In genomic region chr3:146382386-146382785, GRCh38 we compare ENCODE assay signal across 10 cellular contexts.
DNase-seq lines count a peak whose midpoint lies in the region; ATAC-seq and TF ChIP-seq lines count a peak whose summit lies in the region.
"Had no signal": no experiment of that assay in that cellular context is flagged by ENCODE, and none has a peak within 500 bp of the region (broad histone marks: within the 10 kb centered on the region; RNA-seq: fewer than 3 reads in every experiment).

No MANE protein-coding gene starts in this region.

- ATAC-seq in left cardiac atrium (no peak), HG03025 (IDR thresholded peaks at IDR 0.05; ENCODE audit: low FRiP score, unreplicated experiment) (no peak), heart right ventricle (no peak)

- H3K27me3 ChIP-seq in cardiac muscle cell (no peaks in the 10 kb centered on the region), heart right ventricle (no peaks in the 10 kb centered on the region)
- H3K27me3 ChIP-seq: neutrophil had no signal

- DNase-seq in cardiac muscle cell (ENCODE audit: low read depth in 1 of 2, low spot score in 1 of 2) (peak; percentile 8 to 49), left cardiac atrium (no peak), SW 1271 (lab: John Stamatoyannopoulos, UW) (peak; percentile 1 to 29), fibroblast of the aortic adventitia (ENCODE audit: low read depth) (peak; percentile 48), head of caudate nucleus (no peak), heart right ventricle (no peak), dedifferentiated amniotic fluid mesenchymal stem cell (ENCODE audit: extremely low spot score) (no peak)
- DNase-seq: NCI-H2029 treated with DMSO at 0.1 percent for 48 hours had no signal

- no peaks in the 10 kb centered on the region for H3K36me3 ChIP-seq in cardiac muscle cell
- H3K36me3 ChIP-seq in heart right ventricle, result no peaks in the 10 kb centered on the region
- H3K36me3 ChIP-seq: neutrophil had no signal

- intact Hi-C loops in left cardiac atrium (cut with DNase I), result no loop called here
- intact Hi-C loops in head of caudate nucleus (cut with DNase I), result no loop called here
- intact Hi-C loops in heart right ventricle (cut with DNase I), result no loop called here

- 97 to 98% methylated on average over 1 of the region's 1 CpG for WGBS in heart right ventricle, 2 donors

- TF ChIP-seq CTCF in cardiac muscle cell (IDR thresholded peaks at IDR 0.05; ENCODE audit: low read depth, low read length), result peak; percentile 33
- TF ChIP-seq CTCF in fibroblast of the aortic adventitia (IDR thresholded peaks at IDR 0.05; ENCODE audit: insufficient read depth, low read length), result peak; percentile 41
- peak in 1 of 9 donors; percentile 18 for TF ChIP-seq CTCF in heart right ventricle (IDR thresholded peaks at IDR 0.05)

- H3K4me1 ChIP-seq in cardiac muscle cell (ENCODE audit: low read depth) (no peaks in the 10 kb centered on the region), heart right ventricle (no peaks in the 10 kb centered on the region)

- H3K27ac ChIP-seq in cardiac muscle cell (no peak overlapping the region), heart right ventricle (no peak overlapping the region)
- H3K27ac ChIP-seq: neutrophil had no signal

- no peak overlapping the region for H3K4me3 ChIP-seq in cardiac muscle cell
- H3K4me3 ChIP-seq in fibroblast of the aortic adventitia (ENCODE audit: low read depth, low read length), result no peak overlapping the region
- no peak overlapping the region for H3K4me3 ChIP-seq in heart right ventricle

- H3K9me3 ChIP-seq in cardiac muscle cell (ENCODE audit: low read depth) (no peaks in the 10 kb centered on the region), heart right ventricle (no peaks in the 10 kb centered on the region)
- H3K9me3 ChIP-seq: neutrophil had no signal

Comparison
In these comparisons a context has a peak if more than half of its experiments do, and no peak if none do; other contexts are left out.
1. DNase-seq: peak in cardiac muscle cell (2 of 2), SW 1271 (2 of 2) and fibroblast of the aortic adventitia (single experiment); none in left cardiac atrium (single experiment), head of caudate nucleus (0 of 42), heart right ventricle (0 of 2) and dedifferentiated amniotic fluid mesenchymal stem cell (single experiment).